In the genomic region with DNA sequence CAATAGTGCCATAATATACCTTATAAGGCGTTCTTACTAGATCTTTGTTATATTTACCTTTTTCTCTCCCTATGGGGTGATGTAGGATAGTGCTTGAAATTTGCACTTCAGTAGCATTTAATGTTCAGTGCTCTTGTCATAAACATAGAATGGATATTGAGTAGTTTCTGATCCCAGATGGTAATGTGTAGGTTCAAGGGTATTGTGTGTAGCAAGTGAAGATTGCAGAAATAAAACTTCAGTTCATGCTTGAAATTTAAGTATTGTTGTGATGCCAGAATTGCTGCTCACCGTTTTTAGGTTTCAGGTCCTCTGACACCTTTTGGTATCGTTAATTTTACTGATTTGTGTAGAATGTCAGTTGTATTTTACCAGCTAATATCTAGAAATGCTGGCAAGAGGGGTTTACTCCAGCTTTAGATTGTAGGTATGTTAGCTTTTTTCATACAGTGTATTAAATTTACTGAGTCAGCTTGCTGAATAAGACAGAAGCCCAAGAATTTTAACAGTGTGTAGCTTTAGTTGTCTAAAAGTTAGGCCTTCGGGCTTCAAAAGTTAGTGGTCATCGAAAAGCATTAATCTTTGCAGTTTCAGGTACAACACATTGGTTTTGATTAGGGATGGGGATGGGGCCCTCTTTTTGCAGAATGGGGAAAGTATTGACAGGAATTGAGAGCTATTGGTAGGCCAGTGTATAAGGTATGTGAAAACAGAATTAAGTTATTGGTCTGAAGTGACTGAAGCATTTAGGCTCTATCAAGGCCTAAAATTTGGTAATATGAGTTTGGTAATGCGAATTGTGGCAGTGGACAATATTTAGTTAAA, we compare ENCODE assay signal across 8 cellular contexts. TPM values are rescaled to one million over a fixed set of nuclear protein-coding genes. Genes with fewer than 3 reads are reported as not detected.
A peak's percentile ranks its signal among the peaks of the same experiment; 100 is the strongest.
DNase-seq lines count a peak whose midpoint lies in the region; ATAC-seq, FAIRE-seq and TF ChIP-seq lines count a peak whose summit lies in the region.

No MANE protein-coding gene starts in this region.

- POLR2A ChIA-PET in activated CD4-positive, alpha-beta T cell treated with anti-CD3 and anti-CD28 coated beads for 36 hours (lab: Charles Lee) = interaction anchor here (1.3 kb wide), 1 partner anchor 226 kb away, joined by 6 read pairs; no protein-coding TSS in a partner anchor
- POLR2A ChIA-PET in activated CD8-positive, alpha-beta T cell treated with anti-CD3 and anti-CD28 coated beads, Interleukin-2, amount 10 ng/mL, durations not matched to agents 7 days and 5 days (lab: Charles Lee) = no interaction called here

- FAIRE-seq in keratinocyte (lab: Jason Lieb, UNC) = no peak

- H3K9me3 Mint-ChIP-seq in activated CD4-positive, alpha-beta T cell treated with anti-CD3 and anti-CD28 coated beads for 36 hours (ENCODE audit: low read depth) = no peaks in the 10 kb centered on the region
- no peaks in the 10 kb centered on the region for H3K9me3 Mint-ChIP-seq in activated CD8-positive, alpha-beta T cell treated with anti-CD3 and anti-CD28 coated beads, Interleukin-2, amount 10 ng/mL, durations not matched to agents 7 days and 5 days (ENCODE audit: insufficient read depth)

- peak overlapping the region; percentile 86 for H3K9ac ChIP-seq in keratinocyte (ENCODE audit: control insufficient read depth, extremely low read depth, insufficient read depth, low read length)

- H3K9me1 ChIP-seq in keratinocyte (ENCODE audit: control insufficient read depth, extremely low read depth, insufficient read depth, low read length) = no peaks in the 10 kb centered on the region

- H4K20me1 ChIP-seq in keratinocyte (ENCODE audit: control insufficient read depth, extremely low read depth, insufficient read depth, low read length) = peaks cover 6% of the 10 kb centered on the region

- no peak for ATAC-seq in activated CD4-positive, alpha-beta T cell treated with anti-CD3 and anti-CD28 coated beads for 36 hours
- ATAC-seq in activated CD8-positive, alpha-beta T cell treated with anti-CD3 and anti-CD28 coated beads, Interleukin-2, amount 10 ng/mL, durations not matched to agents 7 days and 5 days = no peak
- ATAC-seq in GM21367 (IDR thresholded peaks at IDR 0.05; ENCODE audit: unreplicated experiment) = no peak
- no peak for ATAC-seq in sciatic nerve

- intact Hi-C loops in activated CD4-positive, alpha-beta T cell treated with anti-CD3 and anti-CD28 coated beads for 36 hours (cut with DNase I, micrococcal nuclease) = loop anchor here (1.0 to 10.0 kb wide), 4 partner anchors 199 to 1129 kb away; a partner anchor contains a TSS
- intact Hi-C loops in sciatic nerve (cut with DNase I) = no loop called here

- no peaks in the 10 kb centered on the region for H3K27me3 Mint-ChIP-seq in activated CD4-positive, alpha-beta T cell treated with anti-CD3 and anti-CD28 coated beads for 36 hours
- no peaks in the 10 kb centered on the region for H3K27me3 Mint-ChIP-seq in activated CD8-positive, alpha-beta T cell treated with anti-CD3 and anti-CD28 coated beads, Interleukin-2, amount 10 ng/mL, durations not matched to agents 7 days and 5 days (ENCODE audit: low read depth)

- peaks cover 24% of the 10 kb centered on the region for H3K36me3 Mint-ChIP-seq in activated CD4-positive, alpha-beta T cell treated with anti-CD3 and anti-CD28 coated beads for 36 hours (ENCODE audit: low read depth)
- peaks cover 53% of the 10 kb centered on the region for H3K36me3 Mint-ChIP-seq in activated CD8-positive, alpha-beta T cell treated with anti-CD3 and anti-CD28 coated beads, Interleukin-2, amount 10 ng/mL, durations not matched to agents 7 days and 5 days (ENCODE audit: low read depth)

- DNase-seq in activated CD4-positive, alpha-beta T cell treated with anti-CD3 and anti-CD28 coated beads for 36 hours = no peak
- DNase-seq in activated CD4-positive, alpha-beta T cell treated with anti-CD3 and anti-CD28 coated beads for 1 hour = no peak
- no peak for DNase-seq in activated CD8-positive, alpha-beta T cell treated with anti-CD3 and anti-CD28 coated beads, Interleukin-2, amount 10 ng/mL, durations not matched to agents 7 days and 5 days
- DNase-seq in keratinocyte (ENCODE audit: low read depth, low spot score) = no peak
- DNase-seq in glomerular visceral epithelial cell (ENCODE audit: extremely low spot score) = no peak
- DNase-seq in sciatic nerve (ENCODE audit: low spot score) = no peak

- H3K27ac ChIP-seq in keratinocyte (ENCODE audit: control insufficient read depth, insufficient read depth, low read length) (peak overlapping the region; percentile 76), temporal lobe (ENCODE audit: low read depth, low read length) (peak overlapping the region; percentile 88)

- TF ChIP-seq CTCF in keratinocyte (optimal IDR thresholded peaks at IDR 0.05 in 1 of 3, IDR thresholded peaks at IDR 0.05 in 1 of 3, conservative IDR thresholded peaks at IDR 0.05 in 1 of 3; ENCODE audit: extremely low read depth in 1 of 3, insufficient read depth in 2 of 3, low read length in 3 of 3) = no peak

- H3K4me3 Mint-ChIP-seq in activated CD4-positive, alpha-beta T cell treated with anti-CD3 and anti-CD28 coated beads for 36 hours = peak overlapping the region; percentile 91
- peak overlapping the region; percentile 98 for H3K4me3 Mint-ChIP-seq in activated CD8-positive, alpha-beta T cell treated with anti-CD3 and anti-CD28 coated beads, Interleukin-2, amount 10 ng/mL, durations not matched to agents 7 days and 5 days

- peak overlapping the region; percentile 88 for H3K27ac Mint-ChIP-seq in activated CD4-positive, alpha-beta T cell treated with anti-CD3 and anti-CD28 coated beads for 36 hours
- H3K27ac Mint-ChIP-seq in activated CD8-positive, alpha-beta T cell treated with anti-CD3 and anti-CD28 coated beads, Interleukin-2, amount 10 ng/mL, durations not matched to agents 7 days and 5 days = peak overlapping the region; percentile 88

- H3K4me3 ChIP-seq in keratinocyte (ENCODE audit: control insufficient read depth in 2 of 3, extremely low read depth in 1 of 3, insufficient read depth in 2 of 3, low read depth in 1 of 3, low read length in 3 of 3) = peak overlapping the region; percentile 69 to 80 (median 78)

- peaks cover 63% of the 10 kb centered on the region for H3K79me2 ChIP-seq in keratinocyte (ENCODE audit: control insufficient read depth, insufficient read depth, low read length)

- no peak overlapping the region for H2AFZ ChIP-seq in keratinocyte (ENCODE audit: control insufficient read depth, low read length)

- no peaks in the 10 kb centered on the region for H3K27me3 ChIP-seq in keratinocyte (ENCODE audit: control insufficient read depth, extremely low read depth, insufficient read depth, low read length)

- CTCF ChIA-PET in activated CD4-positive, alpha-beta T cell treated with anti-CD3 and anti-CD28 coated beads for 36 hours (lab: Charles Lee) = interaction anchor here (0.6 to 1.5 kb wide), 6 partner anchors 9 to 251 kb away, joined by 3 to 5 read pairs (median 4); a partner anchor contains a TSS
- CTCF ChIA-PET in activated CD8-positive, alpha-beta T cell treated with anti-CD3 and anti-CD28 coated beads, Interleukin-2, amount 10 ng/mL, durations not matched to agents 7 days and 5 days (lab: Charles Lee) = interaction anchor here (0.9 to 1.7 kb wide), 7 partner anchors 10 to 687 kb away, joined by 3 to 6 read pairs (median 4); no protein-coding TSS in a partner anchor

- dilution Hi-C loops in keratinocyte (cut with MboI; ENCODE audit: extremely low pct_ligation_motif_present, low sequenced_read_pairs) = no loop called here

- H3K4me1 ChIP-seq in keratinocyte (ENCODE audit: control insufficient read depth, extremely low read depth, insufficient read depth, low read length) = peaks cover 22% of the 10 kb centered on the region

- no peaks in the 10 kb centered on the region for H3K36me3 ChIP-seq in keratinocyte (ENCODE audit: control insufficient read depth in 2 of 2, extremely low read depth in 1 of 2, insufficient read depth in 2 of 2, low read length in 2 of 2)

- peak overlapping the region; percentile 79 for H3K4me2 ChIP-seq in keratinocyte (ENCODE audit: control insufficient read depth, extremely low read depth, insufficient read depth, low read depth, low read length)

- no peaks in the 10 kb centered on the region for H3K9me3 ChIP-seq in keratinocyte (ENCODE audit: control insufficient read depth, low read depth, low read length)

- H3K4me1 Mint-ChIP-seq in activated CD4-positive, alpha-beta T cell treated with anti-CD3 and anti-CD28 coated beads for 36 hours = peaks cover 47% of the 10 kb centered on the region
- peaks cover 43% of the 10 kb centered on the region for H3K4me1 Mint-ChIP-seq in activated CD8-positive, alpha-beta T cell treated with anti-CD3 and anti-CD28 coated beads, Interleukin-2, amount 10 ng/mL, durations not matched to agents 7 days and 5 days (ENCODE audit: low read depth)

RNA-seq across cellular contexts. Expression of a gene that starts 2.0 kb away (rescaled TPM):
- 10 to 100 TPM; 38.1 to 42.1 TPM for total RNA-seq in activated CD4-positive, alpha-beta T cell treated with anti-CD3 and anti-CD28 coated beads for 36 hours
- total RNA-seq in activated CD8-positive, alpha-beta T cell treated with anti-CD3 and anti-CD28 coated beads, Interleukin-2, amount 10 ng/mL, durations not matched to agents 7 days and 5 days = 10 to 100 TPM; 87.2 to 91.9 TPM
- polyA plus RNA-seq in keratinocyte = 11.7 to 39.4 TPM (median 23.8 TPM) in 3 replicates
- 134 TPM for polyA plus RNA-seq in keratinocyte (2011; ENCODE audit: low read depth)
- polyA plus RNA-seq in keratinocyte (2011; cell fraction: cytosol; rRNA removed) = 14.0 and 23.4 TPM in 2 replicates
- polyA plus RNA-seq in keratinocyte (2011; cell fraction: nucleus; rRNA removed) = 11.7 and 16.1 TPM in 2 replicates
- polyA plus RNA-seq in keratinocyte (2012; ENCODE audit: low replicate concordance) = 26.8 and 38.1 TPM in 2 replicates
- polyA minus RNA-seq in keratinocyte = 11.7 to 85.4 TPM (median 37.7 TPM) in 3 replicates
- 33.4 TPM for polyA minus RNA-seq in keratinocyte (2011; cell fraction: cytosol; rRNA and poly(A)+ RNA removed)
- polyA minus RNA-seq in keratinocyte (2011; cell fraction: nucleus; rRNA and poly(A)+ RNA removed) = 40.6 and 51.3 TPM in 2 replicates
- 147 TPM for total RNA-seq in temporal lobe
- total RNA-seq in sciatic nerve = 139 TPM

RNA-seq across cellular contexts. Expression of a gene that starts 2.1 kb away (rescaled TPM):
- under 1 TPM; 0.30 to 0.34 TPM for total RNA-seq in activated CD4-positive, alpha-beta T cell treated with anti-CD3 and anti-CD28 coated beads for 36 hours
- total RNA-seq in activated CD8-positive, alpha-beta T cell treated with anti-CD3 and anti-CD28 coated beads, Interleukin-2, amount 10 ng/mL, durations not matched to agents 7 days and 5 days = under 1 TPM; 0.79 to 0.94 TPM
- 0.10 to 0.31 TPM (median 0.16 TPM) in 3 replicates for polyA plus RNA-seq in keratinocyte
- 0.12 TPM for polyA plus RNA-seq in keratinocyte (2011; ENCODE audit: low read depth)
- polyA plus RNA-seq in keratinocyte (2011; cell fraction: cytosol; rRNA removed) = 0.17 and 0.22 TPM in 2 replicates
- 0.16 and 0.17 TPM in 2 replicates for polyA plus RNA-seq in keratinocyte (2011; cell fraction: nucleus; rRNA removed)
- 0.13 and 0.25 TPM in 2 replicates for polyA plus RNA-seq in keratinocyte (2012; ENCODE audit: low replicate concordance)
- 0.10 to 0.35 TPM (median 0.26 TPM) in 3 replicates for polyA minus RNA-seq in keratinocyte
- 0.58 TPM for polyA minus RNA-seq in keratinocyte (2011; cell fraction: cytosol; rRNA and poly(A)+ RNA removed)
- polyA minus RNA-seq in keratinocyte (2011; cell fraction: nucleus; rRNA and poly(A)+ RNA removed) = 0.16 and 0.32 TPM in 2 replicates
- total RNA-seq in temporal lobe = 0.49 TPM
- total RNA-seq in sciatic nerve = 0.98 TPM

RNA-seq across cellular contexts. Expression of a gene that starts 47.4 kb away (rescaled TPM):
- total RNA-seq in activated CD4-positive, alpha-beta T cell treated with anti-CD3 and anti-CD28 coated beads for 36 hours = 10 to 100 TPM; 34.2 to 46.8 TPM
- 10 to 100 TPM; 38.9 to 42.5 TPM for total RNA-seq in activated CD8-positive, alpha-beta T cell treated with anti-CD3 and anti-CD28 coated beads, Interleukin-2, amount 10 ng/mL, durations not matched to agents 7 days and 5 days
- polyA plus RNA-seq in keratinocyte = 26.2 to 51.0 TPM (median 29.1 TPM) in 3 replicates
- 206 TPM for polyA plus RNA-seq in keratinocyte (2011; ENCODE audit: low read depth)
- polyA plus RNA-seq in keratinocyte (2011; cell fraction: cytosol; rRNA removed) = 16.1 and 34.4 TPM in 2 replicates
- 48.3 and 79.4 TPM in 2 replicates for polyA plus RNA-seq in keratinocyte (2011; cell fraction: nucleus; rRNA removed)
- polyA plus RNA-seq in keratinocyte (2012; ENCODE audit: low replicate concordance) = 26.1 and 43.0 TPM in 2 replicates
- polyA minus RNA-seq in keratinocyte = 4.9 to 45.8 TPM (median 18.1 TPM) in 3 replicates
- polyA minus RNA-seq in keratinocyte (2011; cell fraction: cytosol; rRNA and poly(A)+ RNA removed) = 14.0 TPM
- 29.6 and 65.8 TPM in 2 replicates for polyA minus RNA-seq in keratinocyte (2011; cell fraction: nucleus; rRNA and poly(A)+ RNA removed)
- 59.0 TPM for total RNA-seq in temporal lobe
- 59.5 TPM for total RNA-seq in sciatic nerve
